In the genomic region with DNA sequence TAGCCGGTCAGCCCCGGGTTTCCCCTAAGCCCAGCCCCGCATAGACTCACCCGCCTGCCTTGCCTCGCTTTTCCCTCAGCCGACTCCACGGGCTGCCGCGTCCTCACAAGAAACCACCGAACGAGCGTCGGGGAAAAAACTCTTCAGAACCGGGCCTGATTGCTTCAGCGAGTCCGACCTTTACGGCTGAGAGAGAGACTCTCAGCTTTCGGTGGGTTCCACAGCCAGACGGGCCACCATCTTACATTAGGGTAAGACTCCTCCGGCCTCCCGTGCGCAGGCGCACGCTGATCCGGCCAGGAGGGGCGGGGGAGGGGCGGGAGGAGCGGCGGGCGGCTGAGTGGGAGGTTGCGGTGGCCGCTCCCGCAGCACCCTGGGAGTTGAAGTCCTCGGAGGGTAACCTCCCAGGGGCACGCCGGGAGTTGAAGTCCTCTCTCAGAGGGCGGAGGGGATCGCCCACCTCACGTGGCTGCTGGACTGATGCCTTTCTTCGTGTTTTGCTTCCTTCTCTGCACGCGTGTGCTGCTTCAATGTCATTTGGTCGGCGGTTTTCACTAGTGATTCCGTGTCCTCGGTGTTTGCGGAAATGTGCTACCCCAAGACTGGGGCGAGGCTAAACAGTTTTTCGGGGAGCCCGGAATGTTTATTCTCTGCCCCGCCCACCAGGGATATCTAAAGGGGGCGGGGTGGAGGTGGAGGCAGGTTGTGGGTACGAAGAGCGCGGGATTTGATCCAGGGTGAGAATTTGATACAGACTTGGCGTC, we compare ENCODE assay signal across 1 cellular context.
TF ChIP-seq lines count a peak whose summit lies in the region.

A gene with protein sequence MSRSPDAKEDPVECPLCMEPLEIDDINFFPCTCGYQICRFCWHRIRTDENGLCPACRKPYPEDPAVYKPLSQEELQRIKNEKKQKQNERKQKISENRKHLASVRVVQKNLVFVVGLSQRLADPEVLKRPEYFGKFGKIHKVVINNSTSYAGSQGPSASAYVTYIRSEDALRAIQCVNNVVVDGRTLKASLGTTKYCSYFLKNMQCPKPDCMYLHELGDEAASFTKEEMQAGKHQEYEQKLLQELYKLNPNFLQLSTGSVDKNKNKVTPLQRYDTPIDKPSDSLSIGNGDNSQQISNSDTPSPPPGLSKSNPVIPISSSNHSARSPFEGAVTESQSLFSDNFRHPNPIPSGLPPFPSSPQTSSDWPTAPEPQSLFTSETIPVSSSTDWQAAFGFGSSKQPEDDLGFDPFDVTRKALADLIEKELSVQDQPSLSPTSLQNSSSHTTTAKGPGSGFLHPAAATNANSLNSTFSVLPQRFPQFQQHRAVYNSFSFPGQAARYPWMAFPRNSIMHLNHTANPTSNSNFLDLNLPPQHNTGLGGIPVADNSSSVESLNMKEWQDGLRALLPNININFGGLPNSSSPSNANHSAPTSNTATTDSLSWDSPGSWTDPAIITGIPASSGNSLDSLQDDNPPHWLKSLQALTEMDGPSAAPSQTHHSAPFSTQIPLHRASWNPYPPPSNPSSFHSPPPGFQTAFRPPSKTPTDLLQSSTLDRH (minus strand): TSS at position 264 of the 764 bp plus-strand sequence. CDS start 71,771 bp downstream, outside the sequence.

TF ChIP-seq in K562, 482 proteins besides CTCF, POLR2A, EP300 and RAD21 (continued from another document and continues in another):
- TF ChIP-seq, protein P1, sequence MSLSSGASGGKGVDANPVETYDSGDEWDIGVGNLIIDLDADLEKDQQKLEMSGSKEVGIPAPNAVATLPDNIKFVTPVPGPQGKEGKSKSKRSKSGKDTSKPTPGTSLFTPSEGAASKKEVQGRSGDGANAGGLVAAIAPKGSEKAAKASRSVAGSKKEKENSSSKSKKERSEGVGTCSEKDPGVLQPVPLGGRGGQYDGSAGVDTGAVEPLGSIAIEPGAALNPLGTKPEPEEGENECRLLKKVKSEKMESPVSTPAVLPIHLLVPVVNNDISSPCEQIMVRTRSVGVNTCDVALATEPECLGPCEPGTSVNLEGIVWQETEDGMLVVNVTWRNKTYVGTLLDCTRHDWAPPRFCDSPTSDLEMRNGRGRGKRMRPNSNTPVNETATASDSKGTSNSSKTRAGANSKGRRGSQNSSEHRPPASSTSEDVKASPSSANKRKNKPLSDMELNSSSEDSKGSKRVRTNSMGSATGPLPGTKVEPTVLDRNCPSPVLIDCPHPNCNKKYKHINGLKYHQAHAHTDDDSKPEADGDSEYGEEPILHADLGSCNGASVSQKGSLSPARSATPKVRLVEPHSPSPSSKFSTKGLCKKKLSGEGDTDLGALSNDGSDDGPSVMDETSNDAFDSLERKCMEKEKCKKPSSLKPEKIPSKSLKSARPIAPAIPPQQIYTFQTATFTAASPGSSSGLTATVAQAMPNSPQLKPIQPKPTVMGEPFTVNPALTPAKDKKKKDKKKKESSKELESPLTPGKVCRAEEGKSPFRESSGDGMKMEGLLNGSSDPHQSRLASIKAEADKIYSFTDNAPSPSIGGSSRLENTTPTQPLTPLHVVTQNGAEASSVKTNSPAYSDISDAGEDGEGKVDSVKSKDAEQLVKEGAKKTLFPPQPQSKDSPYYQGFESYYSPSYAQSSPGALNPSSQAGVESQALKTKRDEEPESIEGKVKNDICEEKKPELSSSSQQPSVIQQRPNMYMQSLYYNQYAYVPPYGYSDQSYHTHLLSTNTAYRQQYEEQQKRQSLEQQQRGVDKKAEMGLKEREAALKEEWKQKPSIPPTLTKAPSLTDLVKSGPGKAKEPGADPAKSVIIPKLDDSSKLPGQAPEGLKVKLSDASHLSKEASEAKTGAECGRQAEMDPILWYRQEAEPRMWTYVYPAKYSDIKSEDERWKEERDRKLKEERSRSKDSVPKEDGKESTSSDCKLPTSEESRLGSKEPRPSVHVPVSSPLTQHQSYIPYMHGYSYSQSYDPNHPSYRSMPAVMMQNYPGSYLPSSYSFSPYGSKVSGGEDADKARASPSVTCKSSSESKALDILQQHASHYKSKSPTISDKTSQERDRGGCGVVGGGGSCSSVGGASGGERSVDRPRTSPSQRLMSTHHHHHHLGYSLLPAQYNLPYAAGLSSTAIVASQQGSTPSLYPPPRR (CRISPR knock-in tag; IDR thresholded peaks at IDR 0.05; ENCODE audit: borderline replicate concordance) = 0 out of 2 replicates have a peak, but pooled peaks have one; percentile 57
- no peak for TF ChIP-seq ADNP (tag; IDR thresholded peaks at IDR 0.05)
- TF ChIP-seq, protein P2, sequence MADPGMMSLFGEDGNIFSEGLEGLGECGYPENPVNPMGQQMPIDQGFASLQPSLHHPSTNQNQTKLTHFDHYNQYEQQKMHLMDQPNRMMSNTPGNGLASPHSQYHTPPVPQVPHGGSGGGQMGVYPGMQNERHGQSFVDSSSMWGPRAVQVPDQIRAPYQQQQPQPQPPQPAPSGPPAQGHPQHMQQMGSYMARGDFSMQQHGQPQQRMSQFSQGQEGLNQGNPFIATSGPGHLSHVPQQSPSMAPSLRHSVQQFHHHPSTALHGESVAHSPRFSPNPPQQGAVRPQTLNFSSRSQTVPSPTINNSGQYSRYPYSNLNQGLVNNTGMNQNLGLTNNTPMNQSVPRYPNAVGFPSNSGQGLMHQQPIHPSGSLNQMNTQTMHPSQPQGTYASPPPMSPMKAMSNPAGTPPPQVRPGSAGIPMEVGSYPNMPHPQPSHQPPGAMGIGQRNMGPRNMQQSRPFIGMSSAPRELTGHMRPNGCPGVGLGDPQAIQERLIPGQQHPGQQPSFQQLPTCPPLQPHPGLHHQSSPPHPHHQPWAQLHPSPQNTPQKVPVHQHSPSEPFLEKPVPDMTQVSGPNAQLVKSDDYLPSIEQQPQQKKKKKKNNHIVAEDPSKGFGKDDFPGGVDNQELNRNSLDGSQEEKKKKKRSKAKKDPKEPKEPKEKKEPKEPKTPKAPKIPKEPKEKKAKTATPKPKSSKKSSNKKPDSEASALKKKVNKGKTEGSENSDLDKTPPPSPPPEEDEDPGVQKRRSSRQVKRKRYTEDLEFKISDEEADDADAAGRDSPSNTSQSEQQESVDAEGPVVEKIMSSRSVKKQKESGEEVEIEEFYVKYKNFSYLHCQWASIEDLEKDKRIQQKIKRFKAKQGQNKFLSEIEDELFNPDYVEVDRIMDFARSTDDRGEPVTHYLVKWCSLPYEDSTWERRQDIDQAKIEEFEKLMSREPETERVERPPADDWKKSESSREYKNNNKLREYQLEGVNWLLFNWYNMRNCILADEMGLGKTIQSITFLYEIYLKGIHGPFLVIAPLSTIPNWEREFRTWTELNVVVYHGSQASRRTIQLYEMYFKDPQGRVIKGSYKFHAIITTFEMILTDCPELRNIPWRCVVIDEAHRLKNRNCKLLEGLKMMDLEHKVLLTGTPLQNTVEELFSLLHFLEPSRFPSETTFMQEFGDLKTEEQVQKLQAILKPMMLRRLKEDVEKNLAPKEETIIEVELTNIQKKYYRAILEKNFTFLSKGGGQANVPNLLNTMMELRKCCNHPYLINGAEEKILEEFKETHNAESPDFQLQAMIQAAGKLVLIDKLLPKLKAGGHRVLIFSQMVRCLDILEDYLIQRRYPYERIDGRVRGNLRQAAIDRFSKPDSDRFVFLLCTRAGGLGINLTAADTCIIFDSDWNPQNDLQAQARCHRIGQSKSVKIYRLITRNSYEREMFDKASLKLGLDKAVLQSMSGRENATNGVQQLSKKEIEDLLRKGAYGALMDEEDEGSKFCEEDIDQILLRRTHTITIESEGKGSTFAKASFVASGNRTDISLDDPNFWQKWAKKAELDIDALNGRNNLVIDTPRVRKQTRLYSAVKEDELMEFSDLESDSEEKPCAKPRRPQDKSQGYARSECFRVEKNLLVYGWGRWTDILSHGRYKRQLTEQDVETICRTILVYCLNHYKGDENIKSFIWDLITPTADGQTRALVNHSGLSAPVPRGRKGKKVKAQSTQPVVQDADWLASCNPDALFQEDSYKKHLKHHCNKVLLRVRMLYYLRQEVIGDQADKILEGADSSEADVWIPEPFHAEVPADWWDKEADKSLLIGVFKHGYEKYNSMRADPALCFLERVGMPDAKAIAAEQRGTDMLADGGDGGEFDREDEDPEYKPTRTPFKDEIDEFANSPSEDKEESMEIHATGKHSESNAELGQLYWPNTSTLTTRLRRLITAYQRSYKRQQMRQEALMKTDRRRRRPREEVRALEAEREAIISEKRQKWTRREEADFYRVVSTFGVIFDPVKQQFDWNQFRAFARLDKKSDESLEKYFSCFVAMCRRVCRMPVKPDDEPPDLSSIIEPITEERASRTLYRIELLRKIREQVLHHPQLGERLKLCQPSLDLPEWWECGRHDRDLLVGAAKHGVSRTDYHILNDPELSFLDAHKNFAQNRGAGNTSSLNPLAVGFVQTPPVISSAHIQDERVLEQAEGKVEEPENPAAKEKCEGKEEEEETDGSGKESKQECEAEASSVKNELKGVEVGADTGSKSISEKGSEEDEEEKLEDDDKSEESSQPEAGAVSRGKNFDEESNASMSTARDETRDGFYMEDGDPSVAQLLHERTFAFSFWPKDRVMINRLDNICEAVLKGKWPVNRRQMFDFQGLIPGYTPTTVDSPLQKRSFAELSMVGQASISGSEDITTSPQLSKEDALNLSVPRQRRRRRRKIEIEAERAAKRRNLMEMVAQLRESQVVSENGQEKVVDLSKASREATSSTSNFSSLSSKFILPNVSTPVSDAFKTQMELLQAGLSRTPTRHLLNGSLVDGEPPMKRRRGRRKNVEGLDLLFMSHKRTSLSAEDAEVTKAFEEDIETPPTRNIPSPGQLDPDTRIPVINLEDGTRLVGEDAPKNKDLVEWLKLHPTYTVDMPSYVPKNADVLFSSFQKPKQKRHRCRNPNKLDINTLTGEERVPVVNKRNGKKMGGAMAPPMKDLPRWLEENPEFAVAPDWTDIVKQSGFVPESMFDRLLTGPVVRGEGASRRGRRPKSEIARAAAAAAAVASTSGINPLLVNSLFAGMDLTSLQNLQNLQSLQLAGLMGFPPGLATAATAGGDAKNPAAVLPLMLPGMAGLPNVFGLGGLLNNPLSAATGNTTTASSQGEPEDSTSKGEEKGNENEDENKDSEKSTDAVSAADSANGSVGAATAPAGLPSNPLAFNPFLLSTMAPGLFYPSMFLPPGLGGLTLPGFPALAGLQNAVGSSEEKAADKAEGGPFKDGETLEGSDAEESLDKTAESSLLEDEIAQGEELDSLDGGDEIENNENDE (IDR thresholded peaks at IDR 0.05; ENCODE audit: low read depth, low read length) = no peak
- TF ChIP-seq TAF15 (IDR thresholded peaks at IDR 0.05; ENCODE audit: low read depth, low read length) = no peak
- no peak; the same call in 1 of the 2 replicates for TF ChIP-seq HOMEZ (CRISPR knock-in tag; IDR thresholded peaks at IDR 0.05)
- no peak for TF ChIP-seq XRCC4 (IDR thresholded peaks at IDR 0.05; ENCODE audit: extremely low read depth, insufficient read depth, insufficient read length)
- TF ChIP-seq CBX8 (IDR thresholded peaks at IDR 0.05; ENCODE audit: borderline replicate concordance, extremely low read depth, low read depth, low read length, poor library complexity, severe bottlenecking) = no peak
- TF ChIP-seq ZNF584 (CRISPR knock-in tag; IDR thresholded peaks at IDR 0.05; ENCODE audit: low read depth) = no peak
- no peak for TF ChIP-seq SIRT6 (IDR thresholded peaks at IDR 0.05; ENCODE audit: low read depth, low read length)
- no peak for TF ChIP-seq JUNB (CRISPR knock-in tag; conservative IDR thresholded peaks at IDR 0.05)
- TF ChIP-seq IRF9 (tag; IDR thresholded peaks at IDR 0.05) = no peak
- TF ChIP-seq MAFK (IDR thresholded peaks at IDR 0.05; ENCODE audit: low read length) = no peak
- TF ChIP-seq CBFB (CRISPR knock-in tag; IDR thresholded peaks at IDR 0.05) = peak; percentile 63; the same call in 1 of the 2 replicates
- peak; percentile 76; the same call in 1 of the 2 replicates for TF ChIP-seq TGIF2 (CRISPR knock-in tag; IDR thresholded peaks at IDR 0.05)
- TF ChIP-seq E2F6 (IDR thresholded peaks at IDR 0.05; ENCODE audit: borderline replicate concordance in 1 of 2, extremely low read depth in 1 of 2, insufficient read depth in 1 of 2, insufficient read length in 1 of 2, low read depth in 1 of 2, low read length in 1 of 2, poor library complexity in 1 of 2, severe bottlenecking in 1 of 2) = peak; percentile 95
- TF ChIP-seq NR3C1 (CRISPR knock-in tag; IDR thresholded peaks at IDR 0.05) = no peak
- no peak for TF ChIP-seq RBM22 (IDR thresholded peaks at IDR 0.05; ENCODE audit: low read depth, low read length, poor library complexity, severe bottlenecking)
- no peak for TF ChIP-seq ZNF217 (CRISPR knock-in tag; IDR thresholded peaks at IDR 0.05)
- TF ChIP-seq RBM25 (IDR thresholded peaks at IDR 0.05; ENCODE audit: low read depth, low read length, severe bottlenecking) = no peak
- TF ChIP-seq ESRRA (IDR thresholded peaks at IDR 0.05; ENCODE audit: borderline replicate concordance, low read depth) = peak; percentile 60
- TF ChIP-seq ZNF175 (CRISPR knock-in tag; IDR thresholded peaks at IDR 0.05; ENCODE audit: low read depth) = peak; percentile 54; the same call in 1 of the 2 replicates
- TF ChIP-seq ZNF134 (CRISPR knock-in tag; conservative IDR thresholded peaks at IDR 0.05) = 0 out of 2 replicates have a peak, but pooled peaks have one; percentile 7
- TF ChIP-seq PML (IDR thresholded peaks at IDR 0.05; ENCODE audit: low read length) = peak; percentile 73
- no peak for TF ChIP-seq CAMTA2 (CRISPR knock-in tag; conservative IDR thresholded peaks at IDR 0.05)
- peak; percentile 25; the same call in 1 of the 2 replicates for TF ChIP-seq ARID3B (CRISPR knock-in tag; IDR thresholded peaks at IDR 0.05; ENCODE audit: borderline replicate concordance)
